ENCODE assay signal across 1 cellular context in genomic region chr14:22547948-22548750, GRCh38.
TF ChIP-seq lines count a peak whose summit lies in the region.

No MANE protein-coding gene starts in this region.

TF ChIP-seq in endothelial cell of umbilical vein, 7 proteins besides CTCF, POLR2A, EP300 and RAD21 (continued from another document):
- no peak for TF ChIP-seq JUN (IDR thresholded peaks at IDR 0.05; ENCODE audit: borderline replicate concordance, insufficient read depth, insufficient read length, low read depth)
